In the genomic region with DNA sequence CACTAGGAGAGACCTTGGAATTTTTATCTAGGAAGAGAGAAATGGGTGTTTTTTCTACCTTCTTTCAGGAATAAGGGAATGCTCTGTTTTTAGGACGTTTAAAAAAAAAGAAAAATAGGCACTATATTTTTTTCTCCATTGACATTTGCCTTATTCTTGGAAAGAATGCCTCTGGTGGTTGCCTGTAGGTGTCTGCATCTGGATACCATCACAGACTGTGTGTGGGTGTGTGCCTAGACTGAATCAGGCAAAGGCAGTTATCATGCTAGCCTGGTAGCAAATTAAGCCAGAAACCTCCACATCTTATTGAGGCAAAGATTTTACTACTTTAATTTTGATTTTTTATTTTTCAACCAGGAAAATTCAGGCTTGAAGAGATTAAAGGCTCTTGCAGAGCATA, we compare ENCODE assay signal across 1 cellular context.
TF ChIP-seq lines count a peak whose summit lies in the region.

No MANE protein-coding gene starts in this region.

TF ChIP-seq in HCT116, 20 proteins besides CTCF, POLR2A, EP300 and RAD21 (continued from another document):
- TF ChIP-seq EZH2phosphoT487 (IDR thresholded peaks at IDR 0.05; ENCODE audit: borderline replicate concordance) = no peak
- no peak for TF ChIP-seq SRF (IDR thresholded peaks at IDR 0.05; ENCODE audit: low read depth)
- TF ChIP-seq MAX (IDR thresholded peaks at IDR 0.05) = no peak
- TF ChIP-seq ZFX (IDR thresholded peaks at IDR 0.05) = no peak
- TF ChIP-seq YY1 (IDR thresholded peaks at IDR 0.05; ENCODE audit: extremely low read depth, insufficient replicate concordance, low read depth, low read length) = no peak
- TF ChIP-seq CBX3 (IDR thresholded peaks at IDR 0.05; ENCODE audit: low read depth) = no peak
- TF ChIP-seq SIN3A (IDR thresholded peaks at IDR 0.05; ENCODE audit: low read depth) = no peak
- TF ChIP-seq JUND (IDR thresholded peaks at IDR 0.05) = no peak
- no peak for TF ChIP-seq CEBPB (IDR thresholded peaks at IDR 0.05; ENCODE audit: low read depth)
- no peak for TF ChIP-seq EZH2 (IDR thresholded peaks at IDR 0.05)
- TF ChIP-seq, protein P1, sequence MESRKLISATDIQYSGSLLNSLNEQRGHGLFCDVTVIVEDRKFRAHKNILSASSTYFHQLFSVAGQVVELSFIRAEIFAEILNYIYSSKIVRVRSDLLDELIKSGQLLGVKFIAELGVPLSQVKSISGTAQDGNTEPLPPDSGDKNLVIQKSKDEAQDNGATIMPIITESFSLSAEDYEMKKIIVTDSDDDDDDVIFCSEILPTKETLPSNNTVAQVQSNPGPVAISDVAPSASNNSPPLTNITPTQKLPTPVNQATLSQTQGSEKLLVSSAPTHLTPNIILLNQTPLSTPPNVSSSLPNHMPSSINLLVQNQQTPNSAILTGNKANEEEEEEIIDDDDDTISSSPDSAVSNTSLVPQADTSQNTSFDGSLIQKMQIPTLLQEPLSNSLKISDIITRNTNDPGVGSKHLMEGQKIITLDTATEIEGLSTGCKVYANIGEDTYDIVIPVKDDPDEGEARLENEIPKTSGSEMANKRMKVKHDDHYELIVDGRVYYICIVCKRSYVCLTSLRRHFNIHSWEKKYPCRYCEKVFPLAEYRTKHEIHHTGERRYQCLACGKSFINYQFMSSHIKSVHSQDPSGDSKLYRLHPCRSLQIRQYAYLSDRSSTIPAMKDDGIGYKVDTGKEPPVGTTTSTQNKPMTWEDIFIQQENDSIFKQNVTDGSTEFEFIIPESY (IDR thresholded peaks at IDR 0.05; ENCODE audit: extremely low read depth, insufficient replicate concordance, low read length) = no peak
- no peak for TF ChIP-seq ELF1 (IDR thresholded peaks at IDR 0.05; ENCODE audit: borderline replicate concordance, low read depth)
- no peak for TF ChIP-seq EGR1 (IDR thresholded peaks at IDR 0.05; ENCODE audit: low read depth)
- TF ChIP-seq POLR2AphosphoS5 (IDR thresholded peaks at IDR 0.05; ENCODE audit: low read depth, low read length) = no peak
- TF ChIP-seq ZNF274 (IDR thresholded peaks at IDR 0.05; ENCODE audit: low read depth, low read length) = no peak
- TF ChIP-seq ATF3 (IDR thresholded peaks at IDR 0.05) = no peak
- TF ChIP-seq FOSL1 (IDR thresholded peaks at IDR 0.05; ENCODE audit: low read depth) = no peak
- no peak for TF ChIP-seq TCF7L2 (IDR thresholded peaks at IDR 0.05; ENCODE audit: borderline replicate concordance, extremely low read depth, insufficient read depth, insufficient read length)
